Comparison of ENCODE assay signal across 1 cellular context in genomic region chr3:19427417-19428149, GRCh38.
TF ChIP-seq lines count a peak whose summit lies in the region.

No MANE protein-coding gene starts in this region.

TF ChIP-seq in GM12878, 131 proteins besides CTCF, POLR2A, EP300 and RAD21 (continued from another document):
- TF ChIP-seq, protein P1, sequence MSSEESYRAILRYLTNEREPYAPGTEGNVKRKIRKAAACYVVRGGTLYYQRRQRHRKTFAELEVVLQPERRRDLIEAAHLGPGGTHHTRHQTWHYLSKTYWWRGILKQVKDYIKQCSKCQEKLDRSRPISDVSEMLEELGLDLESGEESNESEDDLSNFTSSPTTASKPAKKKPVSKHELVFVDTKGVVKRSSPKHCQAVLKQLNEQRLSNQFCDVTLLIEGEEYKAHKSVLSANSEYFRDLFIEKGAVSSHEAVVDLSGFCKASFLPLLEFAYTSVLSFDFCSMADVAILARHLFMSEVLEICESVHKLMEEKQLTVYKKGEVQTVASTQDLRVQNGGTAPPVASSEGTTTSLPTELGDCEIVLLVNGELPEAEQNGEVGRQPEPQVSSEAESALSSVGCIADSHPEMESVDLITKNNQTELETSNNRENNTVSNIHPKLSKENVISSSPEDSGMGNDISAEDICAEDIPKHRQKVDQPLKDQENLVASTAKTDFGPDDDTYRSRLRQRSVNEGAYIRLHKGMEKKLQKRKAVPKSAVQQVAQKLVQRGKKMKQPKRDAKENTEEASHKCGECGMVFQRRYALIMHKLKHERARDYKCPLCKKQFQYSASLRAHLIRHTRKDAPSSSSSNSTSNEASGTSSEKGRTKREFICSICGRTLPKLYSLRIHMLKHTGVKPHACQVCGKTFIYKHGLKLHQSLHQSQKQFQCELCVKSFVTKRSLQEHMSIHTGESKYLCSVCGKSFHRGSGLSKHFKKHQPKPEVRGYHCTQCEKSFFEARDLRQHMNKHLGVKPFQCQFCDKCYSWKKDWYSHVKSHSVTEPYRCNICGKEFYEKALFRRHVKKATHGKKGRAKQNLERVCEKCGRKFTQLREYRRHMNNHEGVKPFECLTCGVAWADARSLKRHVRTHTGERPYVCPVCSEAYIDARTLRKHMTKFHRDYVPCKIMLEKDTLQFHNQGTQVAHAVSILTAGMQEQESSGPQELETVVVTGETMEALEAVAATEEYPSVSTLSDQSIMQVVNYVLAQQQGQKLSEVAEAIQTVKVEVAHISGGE (CRISPR knock-in tag; IDR thresholded peaks at IDR 0.05), result no peak
- TF ChIP-seq MEF2A (IDR thresholded peaks at IDR 0.05; ENCODE audit: insufficient read depth, low read depth, low read length), result peak; percentile 39; the same call in 1 of the 2 replicates
